In the genomic region with DNA sequence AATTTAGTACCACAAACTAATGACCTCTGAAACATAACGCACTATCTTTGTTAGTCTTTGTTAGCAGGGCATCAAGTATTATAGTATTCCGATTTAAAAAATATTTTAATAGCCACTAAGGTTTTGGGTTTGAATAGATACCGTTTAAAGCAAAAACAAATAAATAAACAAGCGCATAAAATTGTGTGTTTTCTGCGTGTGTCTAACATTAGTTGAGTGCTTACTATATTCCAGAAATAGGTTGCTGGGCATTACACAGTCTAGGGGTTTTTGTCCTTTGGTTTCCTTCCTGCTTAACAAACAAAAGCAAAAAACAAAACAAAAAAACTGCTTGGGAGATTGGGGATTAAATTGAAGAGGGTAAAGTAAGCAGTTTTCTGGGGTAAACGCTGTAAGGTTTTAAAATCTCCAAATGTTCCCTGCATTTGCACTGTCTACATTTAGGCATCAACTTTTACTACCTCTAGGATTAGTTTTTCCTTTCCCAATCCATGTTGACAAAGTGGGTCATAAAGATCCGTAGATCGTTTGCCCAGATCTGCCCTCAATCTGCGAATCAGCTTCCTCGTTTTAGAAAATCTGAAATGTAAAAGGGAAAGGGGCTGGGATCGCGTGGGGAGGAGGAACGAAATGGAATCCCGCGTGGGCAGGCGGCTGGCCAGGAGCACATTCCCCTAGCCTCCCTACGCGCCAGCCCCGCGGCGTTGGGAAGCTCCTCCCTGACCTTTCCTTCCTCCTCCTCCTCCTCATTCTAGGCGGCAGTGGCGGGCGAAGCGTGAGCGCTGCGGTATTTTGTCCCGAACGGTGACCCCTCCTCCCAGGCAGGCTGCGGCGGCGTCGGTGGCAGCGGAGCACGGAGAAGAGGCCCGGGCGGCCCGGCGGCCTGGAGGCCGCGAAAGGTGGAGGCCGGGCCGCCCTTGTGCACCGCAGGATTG, we compare ENCODE assay signal across 8 cellular contexts. TPM values are rescaled to one million over a fixed set of nuclear protein-coding genes. Genes with fewer than 3 reads are reported as not detected.
DNase-seq lines count a peak whose midpoint lies in the region; ATAC-seq and TF ChIP-seq lines count a peak whose summit lies in the region.

A gene (plus strand): TSS at position 749 of the 935 bp plus-strand sequence. CDS start 382 bp downstream, outside the sequence.

- TF ChIP-seq POLR2A in prostate gland (IDR thresholded peaks at IDR 0.05): peak; percentile 21

- H3K9me3 ChIP-seq in SJCRH30 (replicated peaks) (no peaks in the 10 kb centered on the region), ascending aorta (no peaks in the 10 kb centered on the region), right cardiac atrium (ENCODE audit: control insufficient read depth, low read length) (no peaks in the 10 kb centered on the region), prostate gland (no peaks in the 10 kb centered on the region)

- H3K27ac ChIP-seq in SJCRH30 (peak within 1 kb of the TSS; percentile 88), ascending aorta (peak within 1 kb of the TSS; percentile 86 to 97), right cardiac atrium (ENCODE audit: low read length) (peak within 1 kb of the TSS; percentile 93), prostate gland (peak within 1 kb of the TSS; percentile 91 to 93)

- WGBS in right cardiac atrium: 7% methylated on average over 44 of the region's 44 CpGs
- WGBS in prostate gland: 7% methylated on average over 44 of the region's 44 CpGs

- intact Hi-C loops in ascending aorta (cut with DNase I): loop anchor here (5.0 kb wide), 1 partner anchor 40 kb away; no protein-coding TSS in a partner anchor
- intact Hi-C loops in right cardiac atrium (cut with DNase I): no loop called here
- intact Hi-C loops in prostate gland (cut with DNase I): loop anchor here (10.0 kb wide), 1 partner anchor 68 kb away; no protein-coding TSS in a partner anchor

- TF ChIP-seq CTCF in ascending aorta (IDR thresholded peaks at IDR 0.05): no peak
- no peak for TF ChIP-seq CTCF in prostate gland (IDR thresholded peaks at IDR 0.05)
- no peak for TF ChIP-seq CTCF in GM13976 (IDR thresholded peaks at IDR 0.05; ENCODE audit: borderline replicate concordance, control extremely low read depth, extremely low read depth, insufficient read depth, missing control alignments)

- peak; percentile 38 for DNase-seq in GM04503 (ENCODE audit: low read depth)
- DNase-seq in HCEC 1CT: peak; percentile 82
- DNase-seq in M059J (ENCODE audit: low read depth): peak; percentile 72
- peak; percentile 81 to 85 for DNase-seq in SJCRH30
- peak in 1 of 2 donors; percentile 86 for DNase-seq in ascending aorta (ENCODE audit: low spot score in 2 of 2)
- peak; percentile 84 to 95 (median 94) for DNase-seq in right cardiac atrium
- DNase-seq in prostate gland (ENCODE audit: low spot score): peak; percentile 60
- DNase-seq in GM13976 (ENCODE audit: low spot score): no peak

- H3K36me3 ChIP-seq in SJCRH30 (no peaks in the 10 kb centered on the region), ascending aorta (no peaks in the 10 kb centered on the region), prostate gland (no peaks in the 10 kb centered on the region)

- H3K4me1 ChIP-seq in SJCRH30 (no peaks in the 10 kb centered on the region), ascending aorta (peaks cover 4 to 14% of the 10 kb centered on the region in 2 donors), right cardiac atrium (ENCODE audit: control insufficient read depth, insufficient read depth, low read length) (peaks cover 3% of the 10 kb centered on the region), prostate gland (replicated peaks) (peaks cover 6% of the 10 kb centered on the region)

- peak; percentile 95 to 97 for ATAC-seq in right cardiac atrium

- H3K27me3 ChIP-seq in SJCRH30 (no peaks in the 10 kb centered on the region), ascending aorta (no peaks in the 10 kb centered on the region), right cardiac atrium (ENCODE audit: control insufficient read depth, insufficient read depth) (no peaks in the 10 kb centered on the region), prostate gland (replicated peaks; ENCODE audit: insufficient read depth) (no peaks in the 10 kb centered on the region)

- H3K4me3 ChIP-seq in SJCRH30: peak within 1 kb of the TSS; percentile 73
- peak within 1 kb of the TSS; percentile 93 to 98 for H3K4me3 ChIP-seq in ascending aorta
- peak within 1 kb of the TSS; percentile 81 for H3K4me3 ChIP-seq in right cardiac atrium (ENCODE audit: low read length)
- peak within 1 kb of the TSS; percentile 68 to 91 for H3K4me3 ChIP-seq in prostate gland

- in situ Hi-C loops in GM13976 (cut with MboI; ENCODE audit: low sequenced_read_pairs, unreplicated experiment): no loop called here

RNA-seq across cellular contexts. Expression of the gene that starts here (rescaled TPM):
- 15.6 and 22.6 TPM in 2 replicates for total RNA-seq in M059J (2014; rRNA removed; shearing (Covaris generic))
- 57.6 and 65.6 TPM in 2 replicates for total RNA-seq in SJCRH30 (2014; rRNA removed; shearing (Covaris generic))
- total RNA-seq in ascending aorta (55.8 TPM), right cardiac atrium (10 to 100 TPM; 16.7 to 19.4 (median 17.4) TPM), prostate gland (10 to 100 TPM; 78.3 to 95.5 TPM)
- 11.7 TPM for polyA plus RNA-seq in right cardiac atrium

Comparison
In these comparisons a context has a peak if more than half of its experiments do, and no peak if none do; other contexts are left out.
1. intact Hi-C loops: an anchor here in ascending aorta (5.0 kb wide) and prostate gland (10.0 kb wide); none called in right cardiac atrium.